ENCODE assay signal across 8 cellular contexts in genomic region chr1:77975386-77975785, GRCh38. TPM values are rescaled to one million over a fixed set of nuclear protein-coding genes. Genes with fewer than 3 reads are reported as not detected.
DNase-seq lines count a peak whose midpoint lies in the region; ATAC-seq and TF ChIP-seq lines count a peak whose summit lies in the region.

No MANE protein-coding gene starts in this region.

- H3K27me3 Mint-ChIP-seq in CD4-positive, alpha-beta T cell: no peaks in the 10 kb centered on the region

- no peak overlapping the region for H3K4ac ChIP-seq in mesendoderm (ENCODE audit: low read depth, low read length)

- H2BK120ac ChIP-seq in mesendoderm (ENCODE audit: low read depth, low read length): no peak overlapping the region

- H2BK5ac ChIP-seq in mesendoderm (ENCODE audit: low read length): no peak overlapping the region

- no peaks in the 10 kb centered on the region for H3K79me1 ChIP-seq in mesendoderm (ENCODE audit: low read length)

- WGBS in mesendoderm (ENCODE audit: extremely low coverage, insufficient coverage, low lambda C conversion rate): no CpG with 5 or more reads among the region's 4 CpGs

- in situ Hi-C loops in astrocyte of the spinal cord (cut with HindIII; ENCODE audit: low sequenced_read_pairs): no loop called here

- no peak for ATAC-seq in CD4-positive, alpha-beta T cell (ENCODE audit: poor library complexity)

- no peak overlapping the region for H3K9ac ChIP-seq in HUES48 (ENCODE audit: low read depth, low read length)
- peak overlapping the region; percentile 38 for H3K9ac ChIP-seq in mesendoderm (ENCODE audit: low read length)

- H3K4me1 Mint-ChIP-seq in CD4-positive, alpha-beta T cell (ENCODE audit: low read depth): peaks cover 60% of the 10 kb centered on the region

- peaks cover 53% of the 10 kb centered on the region for H3K36me3 Mint-ChIP-seq in CD4-positive, alpha-beta T cell (ENCODE audit: low read depth)

- no peak overlapping the region for H4K8ac ChIP-seq in mesendoderm (ENCODE audit: low read depth, low read length)

- no peak overlapping the region for H4K5ac ChIP-seq in mesendoderm (ENCODE audit: low read length)

- H3K9me3 ChIP-seq in CD4-positive, alpha-beta T cell (ENCODE audit: control insufficient read depth, low read length): no peaks in the 10 kb centered on the region
- H3K9me3 ChIP-seq in HUES48 (ENCODE audit: control insufficient read depth, insufficient read depth, low read length): no peaks in the 10 kb centered on the region

- H3K79me2 ChIP-seq in mesendoderm (ENCODE audit: control insufficient read depth, insufficient read depth, low read length): peaks cover 90% of the 10 kb centered on the region

- peaks cover 40% of the 10 kb centered on the region for H3K36me3 ChIP-seq in HUES48 (ENCODE audit: control insufficient read depth, insufficient read depth, low read length)
- H3K36me3 ChIP-seq in mesendoderm (ENCODE audit: control insufficient read depth, insufficient read depth, low read length): no peaks in the 10 kb centered on the region

- DNase-seq in CD4-positive, alpha-beta T cell: no peak
- DNase-seq in astrocyte of the spinal cord (ENCODE audit: low read depth, low spot score) (peak; percentile 39), mesendoderm (no peak), SK-N-DZ (ENCODE audit: low spot score) (no peak), superior temporal gyrus (ENCODE audit: extremely low spot score) (no peak), islet precursor cell (no peak), NCI-H2029 (lab: John Stamatoyannopoulos, UW) (no peak)

- H3K27ac Mint-ChIP-seq in CD4-positive, alpha-beta T cell: no peak overlapping the region

- no peak overlapping the region for H2BK15ac ChIP-seq in mesendoderm (replicated peaks; ENCODE audit: low read depth)

- H3K4me3 Mint-ChIP-seq in CD4-positive, alpha-beta T cell: peak overlapping the region; percentile 79

- POLR2A ChIA-PET in CD4-positive, alpha-beta T cell (lab: Charles Lee): interaction anchor here (0.8 to 8.1 kb wide), 6 partner anchors 9 to 29 kb away, joined by 3 to 419 read pairs (median 6); partner anchors contain the start of gene DNAJB4

- intact Hi-C loops in CD4-positive, alpha-beta T cell (cut with DNase I, micrococcal nuclease): loop anchor here (5.0 to 10.0 kb wide), 3 partner anchors 198 to 291 kb away; partner anchors contain the start of genes MIGA1 (in 1 of the 2), USP33 (in 1 of the 2) and ZZZ3 (in 1 of the 2)

- no peaks in the 10 kb centered on the region for H3K27me3 ChIP-seq in CD4-positive, alpha-beta T cell (ENCODE audit: control insufficient read depth, insufficient read depth, low read length)
- no peaks in the 10 kb centered on the region for H3K27me3 ChIP-seq in HUES48 (ENCODE audit: control insufficient read depth, insufficient read depth, low read length)
- no peaks in the 10 kb centered on the region for H3K27me3 ChIP-seq in mesendoderm (ENCODE audit: insufficient read depth, low read length, poor library complexity)

- CTCF ChIA-PET in CD4-positive, alpha-beta T cell (lab: Charles Lee): interaction anchor here (0.5 kb wide), 1 partner anchor 31 kb away, joined by 3 read pairs; no protein-coding TSS in a partner anchor

- TF ChIP-seq CTCF in CD4-positive, alpha-beta T cell (IDR thresholded peaks at IDR 0.05): no peak
- TF ChIP-seq CTCF in astrocyte of the spinal cord (IDR thresholded peaks at IDR 0.05; ENCODE audit: low read depth, low read length): no peak

- H2AK5ac ChIP-seq in mesendoderm (ENCODE audit: low read length): no peak overlapping the region

- H3K4me3 ChIP-seq in HUES48 (ENCODE audit: low read depth, low read length) (peak overlapping the region; percentile 86; the same call in 1 of the 2 replicates), astrocyte of the spinal cord (ENCODE audit: low read depth, low read length) (peak overlapping the region; percentile 23), mesendoderm (ENCODE audit: low read length) (no peak overlapping the region)

- H3K4me1 ChIP-seq in HUES48 (ENCODE audit: control insufficient read depth, insufficient read depth, low read length) (peaks cover 31% of the 10 kb centered on the region), mesendoderm (ENCODE audit: control insufficient read depth, low read depth, low read length) (no peaks in the 10 kb centered on the region)

- no peak overlapping the region for H3K23ac ChIP-seq in mesendoderm (ENCODE audit: low read length)

- no peak overlapping the region for H3K56ac ChIP-seq in mesendoderm (ENCODE audit: low read length)

- no peak overlapping the region for H3K18ac ChIP-seq in mesendoderm (ENCODE audit: low read length)

- H3K9me3 Mint-ChIP-seq in CD4-positive, alpha-beta T cell: no peaks in the 10 kb centered on the region

- H3K4me2 ChIP-seq in mesendoderm (ENCODE audit: low read length): no peak overlapping the region

- no peak overlapping the region for H3K27ac ChIP-seq in CD4-positive, alpha-beta T cell (ENCODE audit: low read depth, low read length)
- no peak overlapping the region for H3K27ac ChIP-seq in HUES48 (ENCODE audit: low read depth, low read length)
- H3K27ac ChIP-seq in mesendoderm (ENCODE audit: low read depth, low read length): no peak overlapping the region

RNA-seq across cellular contexts. Expression of gene FUBP1, which starts 3.5 kb away (rescaled TPM):
- 100 to 1,000 TPM; 196 to 202 TPM for total RNA-seq in CD4-positive, alpha-beta T cell
- 264 TPM for polyA plus RNA-seq in mesendoderm (2013, experiment 1 of 2)
- polyA plus RNA-seq in mesendoderm (2013, experiment 2 of 2): 264 TPM
- polyA plus RNA-seq in SK-N-DZ (2014; cell fraction: cytosol; rRNA removed): 251 and 455 TPM in 2 replicates
- polyA plus RNA-seq in SK-N-DZ (2014; cell fraction: nucleus; rRNA removed): 574 and 602 TPM in 2 replicates

RNA-seq across cellular contexts. Expression of gene DNAJB4, which starts 29.4 kb away (rescaled TPM):
- 10 to 100 TPM; 19.2 to 22.7 TPM for total RNA-seq in CD4-positive, alpha-beta T cell
- 10.3 TPM for polyA plus RNA-seq in mesendoderm (2013, experiment 1 of 2)
- polyA plus RNA-seq in mesendoderm (2013, experiment 2 of 2): 10.8 TPM
- 15.3 and 16.8 TPM in 2 replicates for polyA plus RNA-seq in SK-N-DZ (2014; cell fraction: cytosol; rRNA removed)
- polyA plus RNA-seq in SK-N-DZ (2014; cell fraction: nucleus; rRNA removed): 13.8 and 19.4 TPM in 2 replicates
